ENCODE assay signal across 19 cellular contexts in the genomic region with DNA sequence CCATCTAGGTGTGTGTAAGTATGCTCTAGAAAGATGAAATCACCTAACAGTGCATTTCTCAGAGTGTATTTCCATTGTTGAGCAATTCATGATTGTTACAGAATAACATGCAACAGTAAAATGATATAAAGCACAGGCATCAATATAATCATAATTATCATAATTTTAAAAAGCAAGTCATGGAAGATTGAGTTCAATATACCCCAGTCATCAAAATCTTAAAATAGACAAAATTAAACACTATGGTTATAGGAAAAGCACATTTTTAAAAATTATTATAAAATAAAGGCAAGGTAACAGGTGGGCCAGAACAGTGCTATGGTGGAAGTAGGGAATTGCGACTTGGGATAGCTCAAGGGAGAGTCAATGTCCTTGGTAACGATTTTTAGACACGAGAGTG.
DNase-seq lines count a peak whose midpoint lies in the region; ATAC-seq, FAIRE-seq and TF ChIP-seq lines count a peak whose summit lies in the region.
"Had no signal": no experiment of that assay in that cellular context is flagged by ENCODE, and none has a peak within 500 bp of the region (broad histone marks: within the 10 kb centered on the region; RNA-seq: fewer than 3 reads in every experiment).

No MANE protein-coding gene starts in this region.

- H3K36me3 ChIP-seq in HepG2 (replicated peaks in 1 of 2; ENCODE audit: control insufficient read depth in 1 of 2, insufficient read depth in 2 of 2, low read length in 2 of 2) (no peaks in the 10 kb centered on the region), right lobe of liver (no peaks in the 10 kb centered on the region), MM.1S (replicated peaks; ENCODE audit: insufficient read depth, low read length) (no peaks in the 10 kb centered on the region)
- H3K36me3 ChIP-seq: BLaER1 treated with 17β-estradiol and CSF1 and Interleukin-3, amounts not matched to agents 10 nM and 100 nM had no signal

- no TSS peak for BruUV-seq in HepG2 (replicated peaks; lab: Mats Ljungman, UMichigan)

- in situ Hi-C loops in HepG2 (cut with HindIII; ENCODE audit: extremely low pct_ligation_motif_present, low pct_unique_long_range_greater_than_20kb) = loop anchor here (10.0 kb wide), 1 partner anchor 116 kb away; no protein-coding TSS in a partner anchor

- no peaks in the 10 kb centered on the region for H3F3A ChIP-seq in MM.1S (ENCODE audit: insufficient read depth, low read length)

- no peaks in the 10 kb centered on the region for H3K9me3 ChIP-seq in HepG2 (ENCODE audit: low read length)
- H3K9me3 ChIP-seq in right lobe of liver = no peaks in the 10 kb centered on the region
- no peaks in the 10 kb centered on the region for H3K9me3 ChIP-seq in MM.1S (replicated peaks; ENCODE audit: insufficient read depth, low read length)
- H3K9me3 ChIP-seq: BLaER1 treated with 17β-estradiol and CSF1 and Interleukin-3, amounts not matched to agents 10 nM and 100 nM; Caco-2 had no signal

- TF ChIP-seq EP300 in HepG2 (IDR thresholded peaks at IDR 0.05; ENCODE audit: low read depth in 2 of 2, low read length in 2 of 2) = no peak
- TF ChIP-seq EP300 in HepG2 (CRISPR knock-in tag; IDR thresholded peaks at IDR 0.05; ENCODE audit: borderline replicate concordance) = no peak

- no peak overlapping the region for H3K4me3 ChIP-seq in HepG2 (replicated peaks in 1 of 3; ENCODE audit: insufficient read depth in 1 of 3, low read depth in 2 of 3, low read length in 3 of 3)
- no peak overlapping the region for H3K4me3 ChIP-seq in right lobe of liver
- no peak overlapping the region for H3K4me3 ChIP-seq in HL-60 (replicated peaks; ENCODE audit: insufficient read depth, low read length)
- no peak overlapping the region for H3K4me3 ChIP-seq in MM.1S (ENCODE audit: low read length)
- H3K4me3 ChIP-seq: BLaER1 treated with 17β-estradiol and CSF1 and Interleukin-3, amounts not matched to agents 10 nM and 100 nM had no signal

- POLR2A ChIA-PET in HepG2 (lab: Yijun Ruan, JAX) = no interaction called here

- no peak for TF ChIP-seq RAD21 in HepG2 (CRISPR knock-in tag; IDR thresholded peaks at IDR 0.05)

- no peak for FAIRE-seq in HepG2 (lab: Jason Lieb, UNC)
- peak; percentile 72 for FAIRE-seq in urothelium cell line (lab: Jason Lieb, UNC)
- FAIRE-seq: A204.1, D721Med, G401.6, GM12891 had no signal

- DNase-seq in HepG2 (ENCODE audit: low spot score) (no peak), right lobe of liver (no peak), HL-60 (ENCODE audit: low read depth in 1 of 2, low spot score in 1 of 2) (no peak), urothelium cell line (ENCODE audit: low spot score) (no peak), GM19238 (ENCODE audit: insufficient read length, low spot score) (no peak), MM.1S (no peak)
- DNase-seq: 8988T; Caco-2; Calu3; CD4-positive, alpha-beta T cell; CD8-positive, alpha-beta T cell; DMS79 treated with DMSO at 0.1 percent for 48 hours; GF-D8 had no signal

- H4K20me1 ChIP-seq in HepG2 (ENCODE audit: insufficient read depth, low read length) (no peaks in the 10 kb centered on the region), MM.1S (ENCODE audit: insufficient read depth, low read length) (no peaks in the 10 kb centered on the region)
- H4K20me1 ChIP-seq: BLaER1 treated with 17β-estradiol and CSF1 and Interleukin-3, amounts not matched to agents 10 nM and 100 nM had no signal

- no peak overlapping the region for H2AFZ ChIP-seq in HepG2 (ENCODE audit: low read length)
- no peak overlapping the region for H2AFZ ChIP-seq in MM.1S (ENCODE audit: low read length)

- no peak for TF ChIP-seq CTCF in HepG2 (CRISPR knock-in tag; IDR thresholded peaks at IDR 0.05)
- TF ChIP-seq CTCF in right lobe of liver (IDR thresholded peaks at IDR 0.05) = no peak
- no peak for TF ChIP-seq CTCF in HL-60 (IDR thresholded peaks at IDR 0.05; ENCODE audit: insufficient read depth, low read length)
- TF ChIP-seq CTCF in MM.1S (IDR thresholded peaks at IDR 0.05; ENCODE audit: low read length) = no peak

- ATAC-seq in HepG2 (no peak), right lobe of liver (no peak)
- ATAC-seq: CD8-positive, alpha-beta T cell had no signal

- intact Hi-C loops in HepG2 (cut with micrococcal nuclease; ENCODE audit: unreplicated experiment) (no loop called here), right lobe of liver (cut with DNase I) (no loop called here)

- TF ChIP-seq POLR2A in HepG2 (IDR thresholded peaks at IDR 0.05; ENCODE audit: insufficient read depth in 1 of 2, low read depth in 2 of 2, low read length in 2 of 2) = no peak
- TF ChIP-seq POLR2A in right lobe of liver (IDR thresholded peaks at IDR 0.05) = no peak

- no peak overlapping the region for H3K27ac ChIP-seq in HepG2 (ENCODE audit: extremely low read length, insufficient read depth, low read length)
- no peak overlapping the region for H3K27ac ChIP-seq in right lobe of liver
- peak overlapping the region; percentile 49 for H3K27ac ChIP-seq in HL-60 (replicated peaks)
- no peak overlapping the region for H3K27ac ChIP-seq in MM.1S (ENCODE audit: low read length)
- H3K27ac ChIP-seq: C4-2B had no signal

- H3K4me2 ChIP-seq in HepG2 (ENCODE audit: low read depth, low read length) (no peak overlapping the region), MM.1S (ENCODE audit: low read depth, low read length) (no peak overlapping the region)

- CTCF ChIA-PET in HepG2 (lab: Yijun Ruan, JAX; ENCODE audit: low intra/inter-chr PET ratio, low total read pairs) = no interaction called here

- H3K27me3 ChIP-seq in HepG2 (ENCODE audit: control insufficient read depth in 1 of 2, insufficient read depth in 2 of 2, low read length in 2 of 2) (no peaks in the 10 kb centered on the region; a peak in 1 of 5 replicates), right lobe of liver (no peaks in the 10 kb centered on the region), HL-60 (ENCODE audit: insufficient read depth, poor library complexity, severe bottlenecking) (no peaks in the 10 kb centered on the region), MM.1S (replicated peaks; ENCODE audit: insufficient read depth, low read length) (no peaks in the 10 kb centered on the region)
- H3K27me3 ChIP-seq: BLaER1 treated with 17β-estradiol and CSF1 and Interleukin-3, amounts not matched to agents 10 nM and 100 nM had no signal

- H3K79me2 ChIP-seq in HepG2 (ENCODE audit: insufficient read depth, low read length) = no peaks in the 10 kb centered on the region
- no peaks in the 10 kb centered on the region for H3K79me2 ChIP-seq in MM.1S (ENCODE audit: low read length)

- 4% methylated on average over 3 of the region's 3 CpGs for WGBS in HepG2 (ENCODE audit: low lambda C conversion rate)
- WGBS in right lobe of liver (ENCODE audit: insufficient coverage, low coverage, low lambda C conversion rate, missing lambda C conversion rate) = 74% methylated on average over 3 of the region's 3 CpGs

- no peak overlapping the region for H3K9ac ChIP-seq in HepG2 (ENCODE audit: insufficient read depth, low read depth, low read length)
- no peak overlapping the region for H3K9ac ChIP-seq in MM.1S (ENCODE audit: low read length)
- H3K9ac ChIP-seq: BLaER1 treated with 17β-estradiol and CSF1 and Interleukin-3, amounts not matched to agents 10 nM and 100 nM had no signal

- H3K4me1 ChIP-seq in HepG2 (ENCODE audit: insufficient read depth, low read length) (no peaks in the 10 kb centered on the region), right lobe of liver (no peaks in the 10 kb centered on the region), MM.1S (ENCODE audit: low read length) (no peaks in the 10 kb centered on the region)
- H3K4me1 ChIP-seq: Caco-2 had no signal

- H3K9me2 ChIP-seq in MM.1S (replicated peaks; ENCODE audit: insufficient read depth, low read length) = no peaks in the 10 kb centered on the region

TF ChIP-seq in HepG2, 621 proteins besides CTCF, POLR2A, EP300 and RAD21 (continues in another document):
- no peak for TF ChIP-seq FOXA3 (CRISPR knock-in tag; IDR thresholded peaks at IDR 0.05)
- peak; percentile 5 to 51; a peak in 1 of 4 replicates for TF ChIP-seq MAFK (conservative IDR thresholded peaks at IDR 0.05 in 1 of 2, IDR thresholded peaks at IDR 0.05 in 1 of 2; ENCODE audit: low read length in 2 of 2)
- no peak for TF ChIP-seq ZNF207 (IDR thresholded peaks at IDR 0.05; ENCODE audit: borderline replicate concordance)
- no peak for TF ChIP-seq ZNF430 (CRISPR knock-in tag; IDR thresholded peaks at IDR 0.05)
- TF ChIP-seq HDAC6 (IDR thresholded peaks at IDR 0.05; ENCODE audit: low read depth, low read length) = no peak
- TF ChIP-seq, protein P1, sequence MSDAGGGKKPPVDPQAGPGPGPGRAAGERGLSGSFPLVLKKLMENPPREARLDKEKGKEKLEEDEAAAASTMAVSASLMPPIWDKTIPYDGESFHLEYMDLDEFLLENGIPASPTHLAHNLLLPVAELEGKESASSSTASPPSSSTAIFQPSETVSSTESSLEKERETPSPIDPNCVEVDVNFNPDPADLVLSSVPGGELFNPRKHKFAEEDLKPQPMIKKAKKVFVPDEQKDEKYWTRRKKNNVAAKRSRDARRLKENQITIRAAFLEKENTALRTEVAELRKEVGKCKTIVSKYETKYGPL (CRISPR knock-in tag; IDR thresholded peaks at IDR 0.05) = no peak
- TF ChIP-seq, protein P2, sequence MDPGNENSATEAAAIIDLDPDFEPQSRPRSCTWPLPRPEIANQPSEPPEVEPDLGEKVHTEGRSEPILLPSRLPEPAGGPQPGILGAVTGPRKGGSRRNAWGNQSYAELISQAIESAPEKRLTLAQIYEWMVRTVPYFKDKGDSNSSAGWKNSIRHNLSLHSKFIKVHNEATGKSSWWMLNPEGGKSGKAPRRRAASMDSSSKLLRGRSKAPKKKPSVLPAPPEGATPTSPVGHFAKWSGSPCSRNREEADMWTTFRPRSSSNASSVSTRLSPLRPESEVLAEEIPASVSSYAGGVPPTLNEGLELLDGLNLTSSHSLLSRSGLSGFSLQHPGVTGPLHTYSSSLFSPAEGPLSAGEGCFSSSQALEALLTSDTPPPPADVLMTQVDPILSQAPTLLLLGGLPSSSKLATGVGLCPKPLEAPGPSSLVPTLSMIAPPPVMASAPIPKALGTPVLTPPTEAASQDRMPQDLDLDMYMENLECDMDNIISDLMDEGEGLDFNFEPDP (CRISPR knock-in tag; conservative IDR thresholded peaks at IDR 0.05) = no peak
- TF ChIP-seq SUZ12 (IDR thresholded peaks at IDR 0.05; ENCODE audit: low read depth, low read length) = no peak
- TF ChIP-seq, protein P3, sequence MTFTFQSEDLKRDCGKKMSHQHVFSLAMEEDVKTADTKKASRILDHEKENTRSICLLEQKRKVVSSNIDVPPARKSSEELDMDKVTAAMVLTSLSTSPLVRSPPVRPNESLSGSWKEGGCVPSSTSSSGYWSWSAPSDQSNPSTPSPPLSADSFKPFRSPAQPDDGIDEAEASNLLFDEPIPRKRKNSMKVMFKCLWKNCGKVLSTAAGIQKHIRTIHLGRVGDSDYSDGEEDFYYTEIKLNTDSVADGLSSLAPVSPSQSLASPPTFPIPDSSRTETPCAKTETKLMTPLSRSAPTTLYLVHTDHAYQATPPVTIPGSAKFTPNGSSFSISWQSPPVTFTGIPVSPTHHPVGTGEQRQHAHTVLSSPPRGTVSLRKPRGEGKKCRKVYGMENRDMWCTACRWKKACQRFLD (CRISPR knock-in tag; IDR thresholded peaks at IDR 0.05; ENCODE audit: borderline replicate concordance) = no peak
